Comparison of ENCODE assay signal across 8 cellular contexts in the genomic region with DNA sequence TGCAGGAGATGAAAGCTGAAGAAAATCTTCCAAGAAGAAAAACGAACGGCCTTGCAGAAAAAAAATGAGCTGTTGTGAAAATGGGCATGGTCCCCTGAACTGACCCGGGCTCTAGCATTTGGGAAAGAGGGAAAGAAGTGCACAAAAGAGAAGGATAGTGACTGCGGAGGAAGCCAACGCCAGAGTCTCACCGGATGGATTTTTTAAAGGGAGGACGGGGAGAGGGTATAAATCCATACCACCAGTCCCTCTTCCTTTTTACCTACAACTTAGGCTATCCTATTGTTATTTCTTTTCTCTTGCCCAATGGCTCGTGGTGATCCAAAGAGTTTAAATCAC. TPM values are rescaled to one million over a fixed set of nuclear protein-coding genes. Genes with fewer than 3 reads are reported as not detected.
DNase-seq lines count a peak whose midpoint lies in the region; ATAC-seq lines count a peak whose summit lies in the region.

No MANE protein-coding gene starts in this region.

- peaks cover 22% of the 10 kb centered on the region for H3K4me1 Mint-ChIP-seq in activated CD8-positive, alpha-beta T cell treated with anti-CD3 and anti-CD28 coated beads, Interleukin-2, amount 10 ng/mL, durations not matched to agents 7 days and 5 days (ENCODE audit: low read depth)
- H3K4me1 Mint-ChIP-seq in stimulated activated naive CD8-positive, alpha-beta T cell treated with anti-CD3 and anti-CD28 coated beads, Interleukin-15, amount 100 ng/mL, for 72 hours: peaks cover 24% of the 10 kb centered on the region

- no peaks in the 10 kb centered on the region for H3K9me3 ChIP-seq in iPS-18c (ENCODE audit: control insufficient read depth, insufficient read depth, low read length)

- no peak for DNase-seq in activated CD8-positive, alpha-beta T cell treated with anti-CD3 and anti-CD28 coated beads, Interleukin-2, amount 10 ng/mL, durations not matched to agents 7 days and 5 days
- DNase-seq in stimulated activated naive CD8-positive, alpha-beta T cell treated with anti-CD3 and anti-CD28 coated beads, Interleukin-15, amount 100 ng/mL, for 72 hours: no peak
- no peak for DNase-seq in NCI-H446 treated with DMSO at 0.1 percent for 48 hours (lab: John Stamatoyannopoulos, UW)
- DNase-seq in nucleus accumbens (lab: John Stamatoyannopoulos, UW): no peak

- POLR2A ChIA-PET in activated CD8-positive, alpha-beta T cell treated with anti-CD3 and anti-CD28 coated beads, Interleukin-2, amount 10 ng/mL, durations not matched to agents 7 days and 5 days (lab: Charles Lee): interaction anchor here (0.6 to 1.1 kb wide), 2 partner anchors 8 to 66 kb away, joined by 3 read pairs; no protein-coding TSS in a partner anchor

- peak overlapping the region; percentile 91 for H3K4me3 ChIP-seq in iPS-18c (ENCODE audit: insufficient read depth, low read depth, low read length)

- peak overlapping the region; percentile 85 for H3K27ac Mint-ChIP-seq in activated CD8-positive, alpha-beta T cell treated with anti-CD3 and anti-CD28 coated beads, Interleukin-2, amount 10 ng/mL, durations not matched to agents 7 days and 5 days
- H3K27ac Mint-ChIP-seq in stimulated activated naive CD8-positive, alpha-beta T cell treated with anti-CD3 and anti-CD28 coated beads, Interleukin-15, amount 100 ng/mL, for 72 hours: peak overlapping the region; percentile 95 to 98

- H3K36me3 Mint-ChIP-seq in activated CD8-positive, alpha-beta T cell treated with anti-CD3 and anti-CD28 coated beads, Interleukin-2, amount 10 ng/mL, durations not matched to agents 7 days and 5 days (ENCODE audit: low read depth): peaks cover 1% of the 10 kb centered on the region

- CTCF ChIA-PET in activated CD8-positive, alpha-beta T cell treated with anti-CD3 and anti-CD28 coated beads, Interleukin-2, amount 10 ng/mL, durations not matched to agents 7 days and 5 days (lab: Charles Lee): interaction anchor here (3.2 kb wide), 1 partner anchor 26 kb away, joined by 13 read pairs; no protein-coding TSS in a partner anchor

- H3K9me3 Mint-ChIP-seq in activated CD8-positive, alpha-beta T cell treated with anti-CD3 and anti-CD28 coated beads, Interleukin-2, amount 10 ng/mL, durations not matched to agents 7 days and 5 days (ENCODE audit: insufficient read depth): no peaks in the 10 kb centered on the region
- H3K9me3 Mint-ChIP-seq in stimulated activated naive CD8-positive, alpha-beta T cell treated with anti-CD3 and anti-CD28 coated beads, Interleukin-15, amount 100 ng/mL, for 72 hours: peaks cover 0 to 7% of the 10 kb centered on the region in 2 donors

- peak overlapping the region; percentile 85 for H3K4me3 Mint-ChIP-seq in activated CD8-positive, alpha-beta T cell treated with anti-CD3 and anti-CD28 coated beads, Interleukin-2, amount 10 ng/mL, durations not matched to agents 7 days and 5 days
- H3K4me3 Mint-ChIP-seq in stimulated activated naive CD8-positive, alpha-beta T cell treated with anti-CD3 and anti-CD28 coated beads, Interleukin-15, amount 100 ng/mL, for 72 hours: peak overlapping the region; percentile 92 to 97

- H3K27me3 Mint-ChIP-seq in activated CD8-positive, alpha-beta T cell treated with anti-CD3 and anti-CD28 coated beads, Interleukin-2, amount 10 ng/mL, durations not matched to agents 7 days and 5 days (ENCODE audit: low read depth): peaks cover 20% of the 10 kb centered on the region
- H3K27me3 Mint-ChIP-seq in stimulated activated naive CD8-positive, alpha-beta T cell treated with anti-CD3 and anti-CD28 coated beads, Interleukin-15, amount 100 ng/mL, for 72 hours: peaks cover 20% of the 10 kb centered on the region

- ATAC-seq in HG03064 (IDR thresholded peaks at IDR 0.05; ENCODE audit: low read depth, unreplicated experiment) (peak; percentile 6), GM18907 (IDR thresholded peaks at IDR 0.05; ENCODE audit: unreplicated experiment) (no peak), GM18502 (IDR thresholded peaks at IDR 0.05; ENCODE audit: poor library complexity, unreplicated experiment) (no peak)
- ATAC-seq in activated CD8-positive, alpha-beta T cell treated with anti-CD3 and anti-CD28 coated beads, Interleukin-2, amount 10 ng/mL, durations not matched to agents 7 days and 5 days: no peak
- no peak for ATAC-seq in stimulated activated naive CD8-positive, alpha-beta T cell treated with anti-CD3 and anti-CD28 coated beads, Interleukin-15, amount 100 ng/mL, for 72 hours

RNA-seq across cellular contexts. Expression of gene WDR35, which starts 0.6 kb away (rescaled TPM):
- total RNA-seq in activated CD8-positive, alpha-beta T cell treated with anti-CD3 and anti-CD28 coated beads, Interleukin-2, amount 10 ng/mL, durations not matched to agents 7 days and 5 days: 1 to 10 TPM; 2.9 to 3.9 TPM

RNA-seq across cellular contexts. Expression of gene MATN3, which starts 23.2 kb away (rescaled TPM):
- not detected for total RNA-seq in activated CD8-positive, alpha-beta T cell treated with anti-CD3 and anti-CD28 coated beads, Interleukin-2, amount 10 ng/mL, durations not matched to agents 7 days and 5 days
